In the genomic region with DNA sequence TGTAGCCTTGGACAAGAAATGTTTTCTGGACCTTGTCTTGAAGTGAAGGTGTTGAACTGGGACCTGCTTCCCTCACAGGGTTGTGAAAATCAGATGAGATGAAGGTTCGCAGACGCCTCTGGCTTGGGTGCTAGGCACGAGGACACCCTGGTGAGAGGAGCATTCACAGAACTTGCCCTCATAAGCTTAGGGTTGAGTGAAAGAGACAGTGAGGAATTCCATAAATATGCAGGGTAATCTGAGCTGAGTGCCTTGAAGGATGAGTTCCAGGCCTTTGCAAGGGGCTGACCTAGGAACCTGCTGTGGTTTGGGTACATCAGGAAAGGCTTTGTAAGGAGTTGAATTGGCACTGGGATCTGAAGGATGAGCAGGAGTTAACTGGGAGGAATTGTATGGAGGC, we compare ENCODE assay signal across 13 cellular contexts.
DNase-seq lines count a peak whose midpoint lies in the region; ATAC-seq, FAIRE-seq and TF ChIP-seq lines count a peak whose summit lies in the region.
"Had no signal": no experiment of that assay in that cellular context is flagged by ENCODE, and none has a peak within 500 bp of the region (broad histone marks: within the 10 kb centered on the region; RNA-seq: fewer than 3 reads in every experiment).

No MANE protein-coding gene starts in this region.

- no peaks in the 10 kb centered on the region for H3K36me3 ChIP-seq in adipocyte (ENCODE audit: control insufficient read depth, insufficient read depth, low read length, severe bottlenecking)
- H3K36me3 ChIP-seq: gastrocnemius medialis had no signal

- TF ChIP-seq CTCF in A549 (IDR thresholded peaks at IDR 0.05) (no peak), glutamatergic neuron (IDR thresholded peaks at IDR 0.05; ENCODE audit: partially characterized antibody, unreplicated experiment) (no peak)

- H3K4me3 ChIP-seq in A549 (no peak overlapping the region), adipocyte (ENCODE audit: low read length) (no peak overlapping the region)
- H3K4me3 ChIP-seq: gastrocnemius medialis, GM12878 had no signal

- POLR2A ChIA-PET in A549 (lab: Yijun Ruan, JAX): no interaction called here
- POLR2A ChIA-PET in activated CD4-positive, alpha-beta memory T cell treated with anti-CD3 and anti-CD28 coated beads for 36 hours (lab: Charles Lee): no interaction called here

- FAIRE-seq in A549 (lab: Jason Lieb, UNC) (no peak), GM19239 (lab: Jason Lieb, UNC) (no peak)
- FAIRE-seq: GM12878 had no signal

- no peak overlapping the region for H3K9ac ChIP-seq in adipocyte (ENCODE audit: low read length)

- H3K4me3 Mint-ChIP-seq in glutamatergic neuron (ENCODE audit: unreplicated experiment): no peak overlapping the region
- H3K4me3 Mint-ChIP-seq in activated CD4-positive, alpha-beta memory T cell treated with anti-CD3 and anti-CD28 coated beads for 36 hours: no peak overlapping the region
- H3K4me3 Mint-ChIP-seq: activated naive CD8-positive, alpha-beta T cell had no signal

- H3K9me3 Mint-ChIP-seq in glutamatergic neuron (ENCODE audit: unreplicated experiment): no peaks in the 10 kb centered on the region
- H3K9me3 Mint-ChIP-seq in activated CD4-positive, alpha-beta memory T cell treated with anti-CD3 and anti-CD28 coated beads for 36 hours: no peaks in the 10 kb centered on the region

- no peak for TF ChIP-seq POLR2A in A549 (IDR thresholded peaks at IDR 0.05; ENCODE audit: low read length)

- no peaks in the 10 kb centered on the region for H3K27me3 ChIP-seq in adipocyte (replicated peaks; ENCODE audit: control insufficient read depth, insufficient read depth, low read length)
- H3K27me3 ChIP-seq: gastrocnemius medialis had no signal

- 63% methylated on average over 3 of the region's 3 CpGs for WGBS in A549 (ENCODE audit: missing lambda C conversion rate)

- peaks cover 29% of the 10 kb centered on the region for H3K4me1 Mint-ChIP-seq in glutamatergic neuron (ENCODE audit: low read depth, unreplicated experiment)
- H3K4me1 Mint-ChIP-seq in activated CD4-positive, alpha-beta memory T cell treated with anti-CD3 and anti-CD28 coated beads for 36 hours (ENCODE audit: low read depth): peaks cover 2% of the 10 kb centered on the region

- H3K27me3 Mint-ChIP-seq in glutamatergic neuron (ENCODE audit: unreplicated experiment): no peaks in the 10 kb centered on the region
- H3K27me3 Mint-ChIP-seq in activated CD4-positive, alpha-beta memory T cell treated with anti-CD3 and anti-CD28 coated beads for 36 hours: no peaks in the 10 kb centered on the region
- H3K27me3 Mint-ChIP-seq: activated naive CD8-positive, alpha-beta T cell had no signal

- peak overlapping the region; percentile 67; the same call in 2 of the 3 replicates for H3K4me2 ChIP-seq in A549

- H3K27ac ChIP-seq in A549: peak overlapping the region; percentile 78 to 89

- H3K9me3 ChIP-seq in A549 (no peaks in the 10 kb centered on the region), adipocyte (ENCODE audit: control insufficient read depth, low read length) (no peaks in the 10 kb centered on the region)
- H3K9me3 ChIP-seq: gastrocnemius medialis had no signal

- TF ChIP-seq RAD21 in A549 (conservative IDR thresholded peaks at IDR 0.05 in 1 of 2, IDR thresholded peaks at IDR 0.05 in 1 of 2): no peak

- ATAC-seq in A549 (peak in 1 of 2 experiments; percentile 5; a peak in 1 of 6 replicates), HG03469 (IDR thresholded peaks at IDR 0.05; ENCODE audit: unreplicated experiment) (no peak)
- ATAC-seq: GM12878 had no signal

- CTCF ChIA-PET in A549 (lab: Yijun Ruan, JAX): interaction anchor here (1.5 kb wide), 1 partner anchor 16 kb away, joined by 3 read pairs; no protein-coding TSS in a partner anchor
- CTCF ChIA-PET in activated CD4-positive, alpha-beta memory T cell treated with anti-CD3 and anti-CD28 coated beads for 36 hours (lab: Charles Lee): no interaction called here

- no peak for DNase-seq in A549 (ENCODE audit: low read depth in 1 of 2, low spot score in 1 of 2)
- peak; percentile 38 for DNase-seq in HS-5 (ENCODE audit: low read depth)
- DNase-seq in adipocyte (ENCODE audit: low read depth): peak; percentile 58
- peak; percentile 68 for DNase-seq in islet precursor cell
- DNase-seq in GM19239 (ENCODE audit: insufficient read length, low spot score): no peak
- DNase-seq in glutamatergic neuron: no peak
- DNase-seq in activated CD4-positive, alpha-beta memory T cell treated with anti-CD3 and anti-CD28 coated beads for 36 hours: no peak
- DNase-seq: DMS153, KG1 had no signal

- H3K4me1 ChIP-seq in A549 (peaks cover 73% of the 10 kb centered on the region), adipocyte (ENCODE audit: control insufficient read depth, insufficient read depth, low read length) (peaks cover 82% of the 10 kb centered on the region)

- intact Hi-C loops in activated CD4-positive, alpha-beta memory T cell treated with anti-CD3 and anti-CD28 coated beads for 36 hours (cut with micrococcal nuclease): no loop called here

- peaks cover 4% of the 10 kb centered on the region for H3K36me3 Mint-ChIP-seq in glutamatergic neuron (ENCODE audit: unreplicated experiment)
- peaks cover 2% of the 10 kb centered on the region for H3K36me3 Mint-ChIP-seq in activated CD4-positive, alpha-beta memory T cell treated with anti-CD3 and anti-CD28 coated beads for 36 hours

- H3K27ac Mint-ChIP-seq in glutamatergic neuron (ENCODE audit: unreplicated experiment): no peak overlapping the region
- H3K27ac Mint-ChIP-seq in activated CD4-positive, alpha-beta memory T cell treated with anti-CD3 and anti-CD28 coated beads for 36 hours: no peak overlapping the region
- H3K27ac Mint-ChIP-seq: activated naive CD8-positive, alpha-beta T cell had no signal

- TF ChIP-seq EP300 in A549 (IDR thresholded peaks at IDR 0.05): no peak

TF ChIP-seq in A549, 52 proteins besides CTCF, POLR2A, EP300 and RAD21:
- TF ChIP-seq ZSCAN20 (CRISPR knock-in tag; IDR thresholded peaks at IDR 0.05) (no peak), RARB (CRISPR knock-in tag; IDR thresholded peaks at IDR 0.05) (no peak), BHLHE40 (IDR thresholded peaks at IDR 0.05; ENCODE audit: low read depth, low read length) (no peak), MAFK (IDR thresholded peaks at IDR 0.05; ENCODE audit: partially characterized antibody) (no peak), HMGXB4 (CRISPR knock-in tag; IDR thresholded peaks at IDR 0.05; ENCODE audit: borderline replicate concordance) (no peak), KDM1A (IDR thresholded peaks at IDR 0.05; ENCODE audit: low read depth) (no peak)
- TF ChIP-seq, protein P1, sequence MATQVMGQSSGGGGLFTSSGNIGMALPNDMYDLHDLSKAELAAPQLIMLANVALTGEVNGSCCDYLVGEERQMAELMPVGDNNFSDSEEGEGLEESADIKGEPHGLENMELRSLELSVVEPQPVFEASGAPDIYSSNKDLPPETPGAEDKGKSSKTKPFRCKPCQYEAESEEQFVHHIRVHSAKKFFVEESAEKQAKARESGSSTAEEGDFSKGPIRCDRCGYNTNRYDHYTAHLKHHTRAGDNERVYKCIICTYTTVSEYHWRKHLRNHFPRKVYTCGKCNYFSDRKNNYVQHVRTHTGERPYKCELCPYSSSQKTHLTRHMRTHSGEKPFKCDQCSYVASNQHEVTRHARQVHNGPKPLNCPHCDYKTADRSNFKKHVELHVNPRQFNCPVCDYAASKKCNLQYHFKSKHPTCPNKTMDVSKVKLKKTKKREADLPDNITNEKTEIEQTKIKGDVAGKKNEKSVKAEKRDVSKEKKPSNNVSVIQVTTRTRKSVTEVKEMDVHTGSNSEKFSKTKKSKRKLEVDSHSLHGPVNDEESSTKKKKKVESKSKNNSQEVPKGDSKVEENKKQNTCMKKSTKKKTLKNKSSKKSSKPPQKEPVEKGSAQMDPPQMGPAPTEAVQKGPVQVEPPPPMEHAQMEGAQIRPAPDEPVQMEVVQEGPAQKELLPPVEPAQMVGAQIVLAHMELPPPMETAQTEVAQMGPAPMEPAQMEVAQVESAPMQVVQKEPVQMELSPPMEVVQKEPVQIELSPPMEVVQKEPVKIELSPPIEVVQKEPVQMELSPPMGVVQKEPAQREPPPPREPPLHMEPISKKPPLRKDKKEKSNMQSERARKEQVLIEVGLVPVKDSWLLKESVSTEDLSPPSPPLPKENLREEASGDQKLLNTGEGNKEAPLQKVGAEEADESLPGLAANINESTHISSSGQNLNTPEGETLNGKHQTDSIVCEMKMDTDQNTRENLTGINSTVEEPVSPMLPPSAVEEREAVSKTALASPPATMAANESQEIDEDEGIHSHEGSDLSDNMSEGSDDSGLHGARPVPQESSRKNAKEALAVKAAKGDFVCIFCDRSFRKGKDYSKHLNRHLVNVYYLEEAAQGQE (IDR thresholded peaks at IDR 0.05): no peak

Comparison
In these comparisons a context has a peak if more than half of its experiments do, and no peak if none do; other contexts are left out.
1. DNase-seq: peak in HS-5 (single experiment), adipocyte (single experiment) and islet precursor cell (single experiment); none in A549 (0 of 2), GM19239 (single experiment), glutamatergic neuron (single experiment) and activated CD4-positive, alpha-beta memory T cell treated with anti-CD3 and anti-CD28 coated beads for 36 hours (single experiment).